21 cellular contexts compared by ENCODE assay signal in genomic region chr5:116756531-116756930, GRCh38.
A peak's percentile ranks its signal among the peaks of the same experiment; 100 is the strongest.
DNase-seq lines count a peak whose midpoint lies in the region; ATAC-seq and TF ChIP-seq lines count a peak whose summit lies in the region.
"Had no signal": no experiment of that assay in that cellular context is flagged by ENCODE, and none has a peak within 500 bp of the region (broad histone marks: within the 10 kb centered on the region; RNA-seq: fewer than 3 reads in every experiment).

No MANE protein-coding gene starts in this region.

- no peaks in the 10 kb centered on the region for H3K4me1 ChIP-seq in HCT116 (ENCODE audit: control insufficient read depth in 1 of 2, insufficient read depth in 2 of 2, low read length in 2 of 2)

- ATAC-seq in left ventricle myocardium superior (peak; percentile 25), Right ventricle myocardium inferior (no peak), HCT116 (peak; percentile 54)
- ATAC-seq: Panc1, T-cell had no signal

- H3K9me2 ChIP-seq in HCT116 (ENCODE audit: insufficient read depth), result no peaks in the 10 kb centered on the region
- H3K9me2 ChIP-seq: SK-N-SH had no signal

- H3K4me3 ChIP-seq in HCT116 (replicated peaks in 1 of 2; ENCODE audit: low read depth in 1 of 2, low read length in 2 of 2) (no peak overlapping the region), H7 (ENCODE audit: insufficient read depth, low read depth, low read length) (no peak overlapping the region)

- DNase-seq in left ventricle myocardium superior (no peak), Right ventricle myocardium inferior (ENCODE audit: missing footprints) (no peak), HCT116 (ENCODE audit: low read depth, low spot score) (no peak), UCSD-AML1 (lab: John Stamatoyannopoulos, UW; ENCODE audit: unreplicated experiment) (peak; percentile 9), OCI-M1 (lab: John Stamatoyannopoulos, UW) (no peak), occipital lobe (lab: John Stamatoyannopoulos, UW) (no peak), H7 (no peak)
- DNase-seq: ACHN; AML-193; CD4-positive, CD25-positive, alpha-beta regulatory T cell; DMS79 treated with DMSO at 0.1 percent for 48 hours; IMR-90; MV-4-11; NCI-H1436; NCI-H2029 treated with DMSO at 0.1 percent for 48 hours; NCI-H2171 treated with DMSO at 0.1 percent for 48 hours; NCI-H748 treated with DMSO at 0.1 percent for 48 hours; SHP77; SK-N-SH; T-cell had no signal

- RAD21 ChIA-PET in HCT116 (lab: Charles Lee; ENCODE audit: low non-redundant PET in 1 of 2, low total read pairs in 2 of 2, uncharacterized antibody in 2 of 2, unreplicated experiment in 2 of 2), result no interaction called here

- H3K9ac ChIP-seq in HCT116 (ENCODE audit: low read length), result no peak overlapping the region
- H3K9ac ChIP-seq: SK-N-SH had no signal

- no peaks in the 10 kb centered on the region for H3K36me3 ChIP-seq in HCT116 (ENCODE audit: control insufficient read depth in 1 of 2, insufficient read depth in 2 of 2, low read length in 2 of 2)
- no peaks in the 10 kb centered on the region for H3K36me3 ChIP-seq in H7 (replicated peaks; ENCODE audit: control insufficient read depth, insufficient read depth, low read length)

- intact Hi-C loops in left ventricle myocardium superior (cut with micrococcal nuclease), result no loop called here
- intact Hi-C loops in Right ventricle myocardium inferior (cut with DNase I), result no loop called here
- intact Hi-C loops in HCT116 (cut with micrococcal nuclease), result no loop called here

- no peak overlapping the region for H3K4me2 ChIP-seq in HCT116 (ENCODE audit: low read length)
- H3K4me2 ChIP-seq: SK-N-SH had no signal

- POLR2A ChIA-PET in HCT116 (lab: Charles Lee), result no interaction called here

- no peaks in the 10 kb centered on the region for H3K79me2 ChIP-seq in HCT116 (ENCODE audit: insufficient read depth, low read length)

- H4K20me1 ChIP-seq in HCT116 (ENCODE audit: insufficient read depth), result no peaks in the 10 kb centered on the region

- no TSS peak for BruUV-seq in HCT116 (replicated peaks; lab: Mats Ljungman, UMichigan)

- CTCF ChIA-PET in HCT116 (lab: Charles Lee), result no interaction called here

- H3K9me3 ChIP-seq in HCT116 (ENCODE audit: control insufficient read depth in 1 of 2, insufficient read depth in 1 of 2, low read depth in 1 of 2, low read length in 2 of 2), result no peaks in the 10 kb centered on the region
- H3K9me3 ChIP-seq: SK-N-SH had no signal

- TF ChIP-seq RAD21 in HCT116 (IDR thresholded peaks at IDR 0.05; ENCODE audit: low read depth), result no peak; the same call in 1 of the 2 replicates

- no peak overlapping the region for H3K27ac ChIP-seq in HCT116 (ENCODE audit: low read depth, low read length)

- H2AFZ ChIP-seq in HCT116 (ENCODE audit: low read depth, low read length, poor library complexity, severe bottlenecking), result no peak overlapping the region

- TF ChIP-seq POLR2A in HCT116 (IDR thresholded peaks at IDR 0.05; ENCODE audit: borderline replicate concordance, extremely low read depth, insufficient read depth, insufficient read length), result no peak

- 0 out of 6 replicates have a peak, but pooled peaks of 1 of the 3 experiments have one; percentile 12 for TF ChIP-seq CTCF in HCT116 (IDR thresholded peaks at IDR 0.05 in 2 of 3, conservative IDR thresholded peaks at IDR 0.05 in 1 of 3; ENCODE audit: borderline replicate concordance in 1 of 3, insufficient read depth in 1 of 3, low read depth in 2 of 3, low read length in 2 of 3)

- no peaks in the 10 kb centered on the region for H3K27me3 ChIP-seq in HCT116 (ENCODE audit: insufficient read depth, low read length)
- H3K27me3 ChIP-seq in H7 (ENCODE audit: control insufficient read depth, insufficient read depth, low read length), result no peaks in the 10 kb centered on the region

TF ChIP-seq in HCT116, 20 proteins besides CTCF, POLR2A, EP300 and RAD21:
- TF ChIP-seq EGR1 (IDR thresholded peaks at IDR 0.05; ENCODE audit: low read depth) (no peak), ZNF274 (IDR thresholded peaks at IDR 0.05; ENCODE audit: low read depth, low read length) (no peak), ZFX (IDR thresholded peaks at IDR 0.05) (no peak), JUND (IDR thresholded peaks at IDR 0.05) (no peak)
